ENCODE assay signal across 1 cellular context in the genomic region with DNA sequence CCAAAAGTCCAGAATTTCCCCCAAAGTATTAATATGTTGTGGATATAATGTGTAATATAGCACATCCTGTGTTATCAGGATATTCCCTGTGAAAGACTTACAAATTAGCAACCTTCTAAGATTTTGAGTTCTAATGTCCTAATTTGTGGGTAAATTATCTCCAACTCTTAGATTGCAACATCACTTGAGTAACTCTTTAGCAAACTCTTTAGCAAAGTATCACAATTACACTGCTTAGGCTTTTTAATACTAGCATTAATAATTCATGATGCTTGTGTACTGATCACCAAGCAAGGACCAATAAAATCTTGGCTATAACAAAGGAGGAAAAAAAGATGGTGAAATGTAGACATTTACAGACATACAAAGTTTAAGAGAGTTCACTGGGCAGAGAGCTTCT.
TF ChIP-seq lines count a peak whose summit lies in the region.

No MANE protein-coding gene starts in this region.

TF ChIP-seq in K562, 482 proteins besides CTCF, POLR2A, EP300 and RAD21 (continued from another document):
- TF ChIP-seq, protein P1, sequence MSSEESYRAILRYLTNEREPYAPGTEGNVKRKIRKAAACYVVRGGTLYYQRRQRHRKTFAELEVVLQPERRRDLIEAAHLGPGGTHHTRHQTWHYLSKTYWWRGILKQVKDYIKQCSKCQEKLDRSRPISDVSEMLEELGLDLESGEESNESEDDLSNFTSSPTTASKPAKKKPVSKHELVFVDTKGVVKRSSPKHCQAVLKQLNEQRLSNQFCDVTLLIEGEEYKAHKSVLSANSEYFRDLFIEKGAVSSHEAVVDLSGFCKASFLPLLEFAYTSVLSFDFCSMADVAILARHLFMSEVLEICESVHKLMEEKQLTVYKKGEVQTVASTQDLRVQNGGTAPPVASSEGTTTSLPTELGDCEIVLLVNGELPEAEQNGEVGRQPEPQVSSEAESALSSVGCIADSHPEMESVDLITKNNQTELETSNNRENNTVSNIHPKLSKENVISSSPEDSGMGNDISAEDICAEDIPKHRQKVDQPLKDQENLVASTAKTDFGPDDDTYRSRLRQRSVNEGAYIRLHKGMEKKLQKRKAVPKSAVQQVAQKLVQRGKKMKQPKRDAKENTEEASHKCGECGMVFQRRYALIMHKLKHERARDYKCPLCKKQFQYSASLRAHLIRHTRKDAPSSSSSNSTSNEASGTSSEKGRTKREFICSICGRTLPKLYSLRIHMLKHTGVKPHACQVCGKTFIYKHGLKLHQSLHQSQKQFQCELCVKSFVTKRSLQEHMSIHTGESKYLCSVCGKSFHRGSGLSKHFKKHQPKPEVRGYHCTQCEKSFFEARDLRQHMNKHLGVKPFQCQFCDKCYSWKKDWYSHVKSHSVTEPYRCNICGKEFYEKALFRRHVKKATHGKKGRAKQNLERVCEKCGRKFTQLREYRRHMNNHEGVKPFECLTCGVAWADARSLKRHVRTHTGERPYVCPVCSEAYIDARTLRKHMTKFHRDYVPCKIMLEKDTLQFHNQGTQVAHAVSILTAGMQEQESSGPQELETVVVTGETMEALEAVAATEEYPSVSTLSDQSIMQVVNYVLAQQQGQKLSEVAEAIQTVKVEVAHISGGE (CRISPR knock-in tag; IDR thresholded peaks at IDR 0.05), result no peak
- TF ChIP-seq CEBPB (tag; IDR thresholded peaks at IDR 0.05), result peak; percentile 75
- TF ChIP-seq ZNF780A (CRISPR knock-in tag; IDR thresholded peaks at IDR 0.05), result no peak
- TF ChIP-seq NCOA6 (IDR thresholded peaks at IDR 0.05), result no peak
